Comparison of ENCODE assay signal across 8 cellular contexts in genomic region chr16:31181102-31181830, GRCh38. TPM values are rescaled to one million over a fixed set of nuclear protein-coding genes. Genes with fewer than 3 reads are reported as not detected.
A peak's percentile ranks its signal among the peaks of the same experiment; 100 is the strongest.
DNase-seq lines count a peak whose midpoint lies in the region; ATAC-seq and TF ChIP-seq lines count a peak whose summit lies in the region.

No MANE protein-coding gene starts in this region.

- intact Hi-C loops in activated CD4-positive, alpha-beta T cell treated with anti-CD3 and anti-CD28 coated beads for 36 hours (cut with DNase I, micrococcal nuclease) = loop anchor here in 1 of 2 experiments (2.0 to 10.0 kb wide), 3 partner anchors 72 to 806 kb away; partner anchors contain the start of genes BCKDK, MYL11 and TBC1D10B
- intact Hi-C loops in mucosa of descending colon (cut with DNase I, micrococcal nuclease) = no loop called here

- peaks cover 24% of the 10 kb centered on the region for H3K36me3 ChIP-seq in ectodermal cell (ENCODE audit: control insufficient read depth, insufficient read depth, low read length)
- peaks cover 8% of the 10 kb centered on the region for H3K36me3 ChIP-seq in mucosa of descending colon (ENCODE audit: low read depth)
- H3K36me3 ChIP-seq in urinary bladder (ENCODE audit: insufficient read depth) = peaks cover 10% of the 10 kb centered on the region

- H3K4me3 ChIP-seq in ectodermal cell (ENCODE audit: insufficient read depth, low read depth, low read length) = peak overlapping the region; percentile 98
- peak overlapping the region; percentile 77 for H3K4me3 ChIP-seq in mucosa of descending colon
- peak overlapping the region; percentile 68 for H3K4me3 ChIP-seq in urinary bladder (ENCODE audit: low read depth, low read length)

- ATAC-seq in activated CD4-positive, alpha-beta T cell treated with anti-CD3 and anti-CD28 coated beads for 36 hours = no peak
- no peak for ATAC-seq in mucosa of descending colon

- peaks cover 60% of the 10 kb centered on the region for H3K36me3 Mint-ChIP-seq in activated CD4-positive, alpha-beta T cell treated with anti-CD3 and anti-CD28 coated beads for 36 hours (ENCODE audit: low read depth)
- H3K36me3 Mint-ChIP-seq in T-helper 1 cell treated with Interleukin-12 subunit alpha and Interleukin-12 subunit beta and Interleukin-4 antibody, amounts not matched to agents 30 μg/mL and 1 μg/mL, for 36 hours (ENCODE audit: low read depth) = peaks cover 53% of the 10 kb centered on the region

- POLR2A ChIA-PET in activated CD4-positive, alpha-beta T cell treated with anti-CD3 and anti-CD28 coated beads for 36 hours (lab: Charles Lee) = interaction anchor here (0.5 to 2.9 kb wide), 13 partner anchors 8 to 696 kb away, joined by 3 to 38 read pairs (median 6); partner anchors contain the start of genes ARMC5, KAT8, ZNF646 and ZNF668

- peak; percentile 58 for DNase-seq in activated CD4-positive, alpha-beta T cell treated with anti-CD3 and anti-CD28 coated beads for 36 hours
- DNase-seq in activated CD4-positive, alpha-beta T cell treated with anti-CD3 and anti-CD28 coated beads, Interleukin-2, amount 50 U/mL, for 1 hour = no peak
- DNase-seq in mucosa of descending colon = peak; percentile 40 to 69 (median 58)
- DNase-seq in KG1 (lab: John Stamatoyannopoulos, UW) = no peak
- no peak for DNase-seq in NCI-H2107 (lab: John Stamatoyannopoulos, UW)

- peak overlapping the region; percentile 95 for H3K4me3 Mint-ChIP-seq in activated CD4-positive, alpha-beta T cell treated with anti-CD3 and anti-CD28 coated beads for 36 hours
- H3K4me3 Mint-ChIP-seq in T-helper 1 cell treated with Interleukin-12 subunit alpha and Interleukin-12 subunit beta and Interleukin-4 antibody, amounts not matched to agents 30 μg/mL and 1 μg/mL, for 36 hours = peak overlapping the region; percentile 92

- H3K4me1 ChIP-seq in ectodermal cell (ENCODE audit: control insufficient read depth, insufficient read depth, low read length) = peaks cover 13% of the 10 kb centered on the region
- peaks cover 27% of the 10 kb centered on the region for H3K4me1 ChIP-seq in mucosa of descending colon (ENCODE audit: low read depth)
- no peaks in the 10 kb centered on the region for H3K4me1 ChIP-seq in urinary bladder (ENCODE audit: insufficient read depth)

- H3K4me1 Mint-ChIP-seq in activated CD4-positive, alpha-beta T cell treated with anti-CD3 and anti-CD28 coated beads for 36 hours = peaks cover 64% of the 10 kb centered on the region
- peaks cover 59% of the 10 kb centered on the region for H3K4me1 Mint-ChIP-seq in T-helper 1 cell treated with Interleukin-12 subunit alpha and Interleukin-12 subunit beta and Interleukin-4 antibody, amounts not matched to agents 30 μg/mL and 1 μg/mL, for 36 hours (ENCODE audit: low read depth)

- WGBS in ectodermal cell, 2 experiments = 2% methylated on average over 28 to 31 of the region's 31 CpGs
- WGBS in urinary bladder = 4% methylated on average over 31 of the region's 31 CpGs

- no peak for TF ChIP-seq CTCF in mucosa of descending colon (IDR thresholded peaks at IDR 0.05)

- no peaks in the 10 kb centered on the region for H3K27me3 Mint-ChIP-seq in activated CD4-positive, alpha-beta T cell treated with anti-CD3 and anti-CD28 coated beads for 36 hours
- no peaks in the 10 kb centered on the region for H3K27me3 Mint-ChIP-seq in T-helper 1 cell treated with Interleukin-12 subunit alpha and Interleukin-12 subunit beta and Interleukin-4 antibody, amounts not matched to agents 30 μg/mL and 1 μg/mL, for 36 hours (ENCODE audit: low read depth)

- CTCF ChIA-PET in activated CD4-positive, alpha-beta T cell treated with anti-CD3 and anti-CD28 coated beads for 36 hours (lab: Charles Lee) = no interaction called here

- H3K9me3 ChIP-seq in ectodermal cell (ENCODE audit: control insufficient read depth, low read length) = no peaks in the 10 kb centered on the region
- H3K9me3 ChIP-seq in mucosa of descending colon = no peaks in the 10 kb centered on the region

- no peaks in the 10 kb centered on the region for H3K9me3 Mint-ChIP-seq in activated CD4-positive, alpha-beta T cell treated with anti-CD3 and anti-CD28 coated beads for 36 hours (ENCODE audit: low read depth)
- no peaks in the 10 kb centered on the region for H3K9me3 Mint-ChIP-seq in T-helper 1 cell treated with Interleukin-12 subunit alpha and Interleukin-12 subunit beta and Interleukin-4 antibody, amounts not matched to agents 30 μg/mL and 1 μg/mL, for 36 hours

- peak overlapping the region; percentile 99 for H3K27ac Mint-ChIP-seq in activated CD4-positive, alpha-beta T cell treated with anti-CD3 and anti-CD28 coated beads for 36 hours
- H3K27ac Mint-ChIP-seq in T-helper 1 cell treated with Interleukin-12 subunit alpha and Interleukin-12 subunit beta and Interleukin-4 antibody, amounts not matched to agents 30 μg/mL and 1 μg/mL, for 36 hours = peak overlapping the region; percentile 98

- H3K27ac ChIP-seq in ectodermal cell (ENCODE audit: insufficient read depth, low read depth, low read length, poor library complexity, severe bottlenecking) = peak overlapping the region; percentile 96
- H3K27ac ChIP-seq in urinary bladder (ENCODE audit: low read depth) = peak overlapping the region; percentile 12

- no peaks in the 10 kb centered on the region for H3K27me3 ChIP-seq in ectodermal cell (ENCODE audit: control insufficient read depth, insufficient read depth, low read length, poor library complexity, severe bottlenecking)

RNA-seq across cellular contexts. Expression of gene FUS, which starts 1.3 kb away (rescaled TPM):
- total RNA-seq in activated CD4-positive, alpha-beta T cell treated with anti-CD3 and anti-CD28 coated beads for 36 hours = 100 to 1,000 TPM; 647 to 648 TPM
- polyA plus RNA-seq in ectodermal cell (2013, experiment 1 of 4) = 960 TPM
- polyA plus RNA-seq in ectodermal cell (2013, experiment 2 of 4) = 1,022 TPM
- polyA plus RNA-seq in ectodermal cell (2013, experiment 3 of 4) = 547 TPM
- 612 TPM for polyA plus RNA-seq in ectodermal cell (2013, experiment 4 of 4)
- total RNA-seq in mucosa of descending colon (100 to 1,000 TPM; 167 to 264 (median 189) TPM), urinary bladder (81.6 TPM)
- 159 TPM for polyA plus RNA-seq in urinary bladder

RNA-seq across cellular contexts. Expression of gene PYCARD, which starts 21.3 kb away (rescaled TPM):
- total RNA-seq in activated CD4-positive, alpha-beta T cell treated with anti-CD3 and anti-CD28 coated beads for 36 hours = 1 to 10 TPM; 5.7 TPM
- polyA plus RNA-seq in ectodermal cell (2013, experiment 1 of 4) = 0.48 TPM
- polyA plus RNA-seq in ectodermal cell (2013, experiment 2 of 4) = 1.1 TPM
- 0.69 TPM for polyA plus RNA-seq in ectodermal cell (2013, experiment 3 of 4)
- polyA plus RNA-seq in ectodermal cell (2013, experiment 4 of 4) = 0.28 TPM
- total RNA-seq in mucosa of descending colon (10 to 100 TPM; 39.2 to 63.4 (median 63.1) TPM), urinary bladder (21.7 TPM)
- 34.9 TPM for polyA plus RNA-seq in urinary bladder

RNA-seq across cellular contexts. Expression of gene PRSS36, which starts 31.4 kb away (rescaled TPM):
- total RNA-seq in activated CD4-positive, alpha-beta T cell treated with anti-CD3 and anti-CD28 coated beads for 36 hours = under 1 TPM; 0.26 to 0.43 TPM
- 0.98 TPM for polyA plus RNA-seq in ectodermal cell (2013, experiment 1 of 4)
- 0.82 TPM for polyA plus RNA-seq in ectodermal cell (2013, experiment 2 of 4)
- polyA plus RNA-seq in ectodermal cell (2013, experiment 3 of 4) = 0.59 TPM
- polyA plus RNA-seq in ectodermal cell (2013, experiment 4 of 4) = 1.1 TPM
- 10 to 100 TPM in 1 of 3 donors, 1 to 10 TPM in 2; 8.2 to 10.2 (median 9.5) TPM for total RNA-seq in mucosa of descending colon
- total RNA-seq in urinary bladder = 2.0 TPM
- 2.6 TPM for polyA plus RNA-seq in urinary bladder

RNA-seq across cellular contexts. Expression of gene TRIM72, which starts 32.7 kb away (rescaled TPM):
- under 1 TPM in 1 of 2 experiments, not detected in 1; 0.04 TPM for total RNA-seq in activated CD4-positive, alpha-beta T cell treated with anti-CD3 and anti-CD28 coated beads for 36 hours
- polyA plus RNA-seq in ectodermal cell (2013, experiment 1 of 4) = not detected
- polyA plus RNA-seq in ectodermal cell (2013, experiment 2 of 4) = not detected
- not detected for polyA plus RNA-seq in ectodermal cell (2013, experiment 3 of 4)
- not detected for polyA plus RNA-seq in ectodermal cell (2013, experiment 4 of 4)
- total RNA-seq in mucosa of descending colon (under 1 TPM in 1 of 3 donors, not detected in 2; 0.02 TPM), urinary bladder (2.5 TPM)
- 0.05 TPM for polyA plus RNA-seq in urinary bladder

RNA-seq across cellular contexts. Expression of gene PYDC1, which starts 35.7 kb away (rescaled TPM):
- total RNA-seq in activated CD4-positive, alpha-beta T cell treated with anti-CD3 and anti-CD28 coated beads for 36 hours = not detected
- not detected for polyA plus RNA-seq in ectodermal cell (2013, experiment 1 of 4)
- not detected for polyA plus RNA-seq in ectodermal cell (2013, experiment 2 of 4)
- not detected for polyA plus RNA-seq in ectodermal cell (2013, experiment 3 of 4)
- polyA plus RNA-seq in ectodermal cell (2013, experiment 4 of 4) = not detected
- total RNA-seq in mucosa of descending colon = not detected
- total RNA-seq in urinary bladder = not detected
- polyA plus RNA-seq in urinary bladder = not detected

Comparison
In these comparisons a context has a peak if more than half of its experiments do, and no peak if none do; other contexts are left out.
1. DNase-seq: peak in activated CD4-positive, alpha-beta T cell treated with anti-CD3 and anti-CD28 coated beads for 36 hours (single experiment) and mucosa of descending colon (3 of 3); none in activated CD4-positive, alpha-beta T cell treated with anti-CD3 and anti-CD28 coated beads, Interleukin-2, amount 50 U/mL, for 1 hour (single experiment), KG1 (single experiment) and NCI-H2107 (single experiment).
2. Peak in every context shown above with its lines, with median percentiles within 50 percentile points of each other: H3K4me3 ChIP-seq.